11 cellular contexts compared by ENCODE assay signal in genomic region chr6:168133186-168133585, GRCh38. TPM values are rescaled to one million over a fixed set of nuclear protein-coding genes. Genes with fewer than 3 reads are reported as not detected.
DNase-seq lines count a peak whose midpoint lies in the region; ATAC-seq lines count a peak whose summit lies in the region.
"Had no signal": no experiment of that assay in that cellular context is flagged by ENCODE, and none has a peak within 500 bp of the region (broad histone marks: within the 10 kb centered on the region; RNA-seq: fewer than 3 reads in every experiment).

No MANE protein-coding gene starts in this region.

- H2AFZ ChIP-seq in ACC112 (ENCODE audit: low read length, unreplicated experiment) (peak overlapping the region; percentile 39), neuronal stem cell (ENCODE audit: low read length) (peak overlapping the region; percentile 75)

- no peak overlapping the region for H2BK15ac ChIP-seq in neuronal stem cell (ENCODE audit: low read length)

- H3K36me3 ChIP-seq in ACC112 (ENCODE audit: insufficient read depth, low read length) (no peaks in the 10 kb centered on the region), neuronal stem cell (replicated peaks in 1 of 2; ENCODE audit: control insufficient read depth in 2 of 2, insufficient read depth in 2 of 2, low read length in 2 of 2) (no peaks in the 10 kb centered on the region)

- no peak overlapping the region for H2BK120ac ChIP-seq in neuronal stem cell (ENCODE audit: low read depth, low read length)

- DNase-seq in NCI-H226 (peak; percentile 55), head of caudate nucleus (peak; percentile 26 to 83 (median 62)), neuronal stem cell (ENCODE audit: low spot score) (no peak), RKO (ENCODE audit: low spot score) (no peak), H4 (ENCODE audit: low spot score) (no peak)
- DNase-seq: effector CD4-positive, alpha-beta T cell; stimulated activated naive CD4-positive, alpha-beta T cell treated with Interleukin-2 at 50 U/mL for 16 hours had no signal

- intact Hi-C loops in head of caudate nucleus (cut with DNase I): loop anchor here (5.0 kb wide), 1 partner anchor 226 kb away; no protein-coding TSS in a partner anchor

- H4K91ac ChIP-seq in neuronal stem cell (ENCODE audit: low read depth, low read length, poor library complexity): no peak overlapping the region

- no peaks in the 10 kb centered on the region for H3K9me3 ChIP-seq in neuronal stem cell (replicated peaks in 1 of 2; ENCODE audit: control insufficient read depth in 2 of 2, insufficient read depth in 1 of 2, low read depth in 1 of 2, low read length in 2 of 2)

- no peak overlapping the region for H3K4ac ChIP-seq in neuronal stem cell (ENCODE audit: low read length)

- H3K4me3 ChIP-seq in ACC112 (ENCODE audit: low read depth, low read length) (peak overlapping the region; percentile 62), neuronal stem cell (ENCODE audit: low read length in 2 of 2) (no peak overlapping the region)

- no peaks in the 10 kb centered on the region for H3K27me3 ChIP-seq in ACC112 (ENCODE audit: insufficient read depth, low read length)
- peaks cover 0 to 10% (median 0%) of the 10 kb centered on the region in 3 experiments for H3K27me3 ChIP-seq in neuronal stem cell (ENCODE audit: control insufficient read depth in 3 of 3, insufficient read depth in 3 of 3, low read depth in 1 of 3, low read length in 3 of 3)

- no peak overlapping the region for H3K4me2 ChIP-seq in neuronal stem cell (ENCODE audit: insufficient read depth, low read length, poor library complexity, severe bottlenecking)

- H3K4me1 ChIP-seq in ACC112 (ENCODE audit: control insufficient read depth, insufficient read depth, low read length, unreplicated experiment): peaks cover 13% of the 10 kb centered on the region
- peaks cover 8 to 13% of the 10 kb centered on the region in 2 donors for H3K4me1 ChIP-seq in neuronal stem cell (ENCODE audit: control insufficient read depth in 2 of 2, insufficient read depth in 1 of 2, low read depth in 1 of 2, low read length in 2 of 2)

- H3K27ac ChIP-seq in ACC112 (ENCODE audit: low read depth, low read length) (peak overlapping the region; percentile 16; the same call in 1 of the 2 replicates), neuronal stem cell (replicated peaks; ENCODE audit: low read length) (no peak overlapping the region)

- no peak overlapping the region for H3K14ac ChIP-seq in neuronal stem cell (ENCODE audit: low read length)

- no peak overlapping the region for H3K9ac ChIP-seq in neuronal stem cell (ENCODE audit: low read depth, low read length, poor library complexity)

- no peaks in the 10 kb centered on the region for H3K79me1 ChIP-seq in neuronal stem cell (ENCODE audit: low read depth, low read length)

- H3K18ac ChIP-seq in neuronal stem cell (ENCODE audit: low read length): peak overlapping the region; percentile 82

- no peak overlapping the region for H4K8ac ChIP-seq in neuronal stem cell (ENCODE audit: low read depth, low read length)

- no peak overlapping the region for H2AK5ac ChIP-seq in neuronal stem cell (ENCODE audit: low read depth, low read length)

- WGBS in neuronal stem cell (ENCODE audit: extremely low coverage in 2 of 2, insufficient read length in 2 of 2, insufficient replicate concordance in 1 of 2), 2 donors: no CpG with 5 or more reads among the region's 14 CpGs

- no peak overlapping the region for H2BK5ac ChIP-seq in neuronal stem cell (ENCODE audit: low read length)

- no peaks in the 10 kb centered on the region for H3K79me2 ChIP-seq in ACC112 (ENCODE audit: control insufficient read depth, insufficient read depth, low read length, unreplicated experiment)

- H3K23ac ChIP-seq in neuronal stem cell (ENCODE audit: low read depth, low read length, poor library complexity): no peak overlapping the region

- peak overlapping the region; percentile 79 for H2BK12ac ChIP-seq in neuronal stem cell (ENCODE audit: low read length)

- ATAC-seq in HG03442 (IDR thresholded peaks at IDR 0.05; ENCODE audit: unreplicated experiment) (no peak), GM21576 (IDR thresholded peaks at IDR 0.05; ENCODE audit: unreplicated experiment) (no peak)
- ATAC-seq: CD8-positive, alpha-beta T cell had no signal

RNA-seq across cellular contexts. Expression of gene FRMD1, which starts 54.2 kb away (rescaled TPM):
- 0.20 TPM for polyA plus RNA-seq in neuronal stem cell (2013, experiment 1 of 2)
- polyA plus RNA-seq in neuronal stem cell (2013, experiment 2 of 2): 0.18 TPM
- not detected in 2 replicates for total RNA-seq in H4 (2014; rRNA removed; shearing (Covaris generic))
- total RNA-seq: CD8-positive, alpha-beta T cell had no signal

Comparison
In these comparisons a context has a peak if more than half of its experiments do, and no peak if none do; other contexts are left out.
1. DNase-seq: peak in NCI-H226 (single experiment) and head of caudate nucleus (42 of 42); none in neuronal stem cell (single experiment), RKO (single experiment) and H4 (single experiment).